ENCODE assay signal across 9 cellular contexts in genomic region chr19:19459099-19459498, GRCh38. TPM values are rescaled to one million over a fixed set of nuclear protein-coding genes. Genes with fewer than 3 reads are reported as not detected.
DNase-seq lines count a peak whose midpoint lies in the region; ATAC-seq and TF ChIP-seq lines count a peak whose summit lies in the region.
"Had no signal": no experiment of that assay in that cellular context is flagged by ENCODE, and none has a peak within 500 bp of the region (broad histone marks: within the 10 kb centered on the region; RNA-seq: fewer than 3 reads in every experiment).

No MANE protein-coding gene starts in this region.

- intact Hi-C loops in CD8-positive, alpha-beta T cell (cut with DNase I, micrococcal nuclease): no loop called here

- POLR2A ChIA-PET in CD8-positive, alpha-beta T cell (lab: Charles Lee): interaction anchor here (0.6 to 2.3 kb wide), 9 partner anchors 12 to 1080 kb away, joined by 3 to 11 read pairs (median 4); partner anchors contain the start of gene GATAD2A

- no peak overlapping the region for H2AFZ ChIP-seq in parathyroid adenoma

- H3K27ac ChIP-seq in CD8-positive, alpha-beta T cell (ENCODE audit: low read depth, low read length): peak overlapping the region; percentile 67
- peak overlapping the region; percentile 85 for H3K27ac ChIP-seq in parathyroid adenoma

- H3K36me3 Mint-ChIP-seq in CD8-positive, alpha-beta T cell: peaks cover 18% of the 10 kb centered on the region
- H3K36me3 Mint-ChIP-seq in central memory CD8-positive, alpha-beta T cell (ENCODE audit: insufficient read depth): peaks cover 37% of the 10 kb centered on the region

- no peak for TF ChIP-seq CTCF in CD8-positive, alpha-beta T cell (IDR thresholded peaks at IDR 0.05)
- no peak for TF ChIP-seq CTCF in parathyroid adenoma (IDR thresholded peaks at IDR 0.05)

- DNase-seq in CD8-positive, alpha-beta T cell: no peak
- no peak for DNase-seq in Jurkat, Clone E6-1 (ENCODE audit: low read depth, low spot score)
- no peak for DNase-seq in central memory CD8-positive, alpha-beta T cell (ENCODE audit: low spot score in 2 of 2)
- no peak for DNase-seq in anterior cingulate cortex (lab: John Stamatoyannopoulos, UW)
- DNase-seq in NCI-H146 (lab: John Stamatoyannopoulos, UW): no peak
- DNase-seq: NCI-H345 had no signal

- CTCF ChIA-PET in CD8-positive, alpha-beta T cell (lab: Charles Lee): interaction anchor here (0.5 to 2.9 kb wide), 7 partner anchors 10 to 227 kb away, joined by 3 to 21 read pairs (median 4); partner anchors contain the start of gene GATAD2A

- peak overlapping the region; percentile 98 for H3K27ac Mint-ChIP-seq in CD8-positive, alpha-beta T cell
- peak overlapping the region; percentile 99 for H3K27ac Mint-ChIP-seq in central memory CD8-positive, alpha-beta T cell (ENCODE audit: low read depth)

- H3K4me2 ChIP-seq in parathyroid adenoma (ENCODE audit: low read length): no peak overlapping the region

- peak overlapping the region; percentile 43 for H3K4me3 ChIP-seq in CD8-positive, alpha-beta T cell (ENCODE audit: low read depth, low read length)
- peak overlapping the region; percentile 48 for H3K4me3 ChIP-seq in Jurkat, Clone E6-1 (ENCODE audit: low read length)
- no peak overlapping the region for H3K4me3 ChIP-seq in parathyroid adenoma (ENCODE audit: low read depth, low read length)

- peak overlapping the region; percentile 85 for H3K4me3 Mint-ChIP-seq in CD8-positive, alpha-beta T cell
- H3K4me3 Mint-ChIP-seq in central memory CD8-positive, alpha-beta T cell: peak overlapping the region; percentile 86

- H3K9ac ChIP-seq in parathyroid adenoma: no peak overlapping the region

- H3K4me1 Mint-ChIP-seq in CD8-positive, alpha-beta T cell (ENCODE audit: low read depth): peaks cover 81% of the 10 kb centered on the region
- peaks cover 81% of the 10 kb centered on the region for H3K4me1 Mint-ChIP-seq in central memory CD8-positive, alpha-beta T cell

- no peaks in the 10 kb centered on the region for H3K9me3 ChIP-seq in CD8-positive, alpha-beta T cell (ENCODE audit: low read length)
- H3K9me3 ChIP-seq in parathyroid adenoma (ENCODE audit: control insufficient read depth, low read length): no peaks in the 10 kb centered on the region

- H3K36me3 ChIP-seq in CD8-positive, alpha-beta T cell (ENCODE audit: insufficient read depth, low read length): peaks cover 3% of the 10 kb centered on the region
- H3K36me3 ChIP-seq in parathyroid adenoma (ENCODE audit: control insufficient read depth, insufficient read depth, low read length): no peaks in the 10 kb centered on the region

- H3K27me3 Mint-ChIP-seq in CD8-positive, alpha-beta T cell (ENCODE audit: low read depth): no peaks in the 10 kb centered on the region
- H3K27me3 Mint-ChIP-seq in central memory CD8-positive, alpha-beta T cell: no peaks in the 10 kb centered on the region

- H3K9me3 Mint-ChIP-seq in CD8-positive, alpha-beta T cell: no peaks in the 10 kb centered on the region
- H3K9me3 Mint-ChIP-seq in central memory CD8-positive, alpha-beta T cell: no peaks in the 10 kb centered on the region

- H3K27me3 ChIP-seq in CD8-positive, alpha-beta T cell (ENCODE audit: insufficient read depth, low read length): no peaks in the 10 kb centered on the region
- H3K27me3 ChIP-seq in parathyroid adenoma (ENCODE audit: control insufficient read depth, insufficient read depth, low read length): no peaks in the 10 kb centered on the region

- peaks cover 58% of the 10 kb centered on the region for H3K79me2 ChIP-seq in parathyroid adenoma

- H3K4me1 ChIP-seq in CD8-positive, alpha-beta T cell (ENCODE audit: insufficient read depth, low read length): peaks cover 78% of the 10 kb centered on the region
- H3K4me1 ChIP-seq in parathyroid adenoma: peaks cover 41% of the 10 kb centered on the region

- ATAC-seq in CD8-positive, alpha-beta T cell: peak; percentile 5
- ATAC-seq in central memory CD8-positive, alpha-beta T cell (replicated peaks; ENCODE audit: extremely low read depth, poor library complexity, severe bottlenecking): peak; percentile 36
- ATAC-seq in HG02678 (IDR thresholded peaks at IDR 0.05; ENCODE audit: unreplicated experiment) (no peak), esophagus mucosa (no peak)

RNA-seq across cellular contexts. Expression of gene GATAD2A, which starts 53.6 kb away (rescaled TPM):
- 100 to 1,000 TPM; 135 to 142 TPM for total RNA-seq in CD8-positive, alpha-beta T cell
- 44.0 TPM for polyA plus RNA-seq in Jurkat, Clone E6-1 (2012; ENCODE audit: insufficient read depth, insufficient read length)
- 58.9 TPM for total RNA-seq in esophagus mucosa

RNA-seq across cellular contexts. Expression of gene TSSK6, which starts 56.2 kb away (rescaled TPM):
- total RNA-seq in CD8-positive, alpha-beta T cell: 1 to 10 TPM; 3.6 to 3.7 TPM
- polyA plus RNA-seq in Jurkat, Clone E6-1 (2012; ENCODE audit: insufficient read depth, insufficient read length): 5.2 TPM
- total RNA-seq in esophagus mucosa: 1.4 TPM

RNA-seq across cellular contexts. Expression of gene NDUFA13, which starts 56.9 kb away (rescaled TPM):
- total RNA-seq in CD8-positive, alpha-beta T cell: 100 to 1,000 TPM; 151 to 166 TPM
- polyA plus RNA-seq in Jurkat, Clone E6-1 (2012; ENCODE audit: insufficient read depth, insufficient read length): 667 TPM
- total RNA-seq in esophagus mucosa: 314 TPM

Comparison
In these comparisons a context has a peak if more than half of its experiments do, and no peak if none do; other contexts are left out.
1. ATAC-seq: peak in CD8-positive, alpha-beta T cell (single experiment) and central memory CD8-positive, alpha-beta T cell (single experiment); none in HG02678 (single experiment) and esophagus mucosa (single experiment).